In the genomic region with DNA sequence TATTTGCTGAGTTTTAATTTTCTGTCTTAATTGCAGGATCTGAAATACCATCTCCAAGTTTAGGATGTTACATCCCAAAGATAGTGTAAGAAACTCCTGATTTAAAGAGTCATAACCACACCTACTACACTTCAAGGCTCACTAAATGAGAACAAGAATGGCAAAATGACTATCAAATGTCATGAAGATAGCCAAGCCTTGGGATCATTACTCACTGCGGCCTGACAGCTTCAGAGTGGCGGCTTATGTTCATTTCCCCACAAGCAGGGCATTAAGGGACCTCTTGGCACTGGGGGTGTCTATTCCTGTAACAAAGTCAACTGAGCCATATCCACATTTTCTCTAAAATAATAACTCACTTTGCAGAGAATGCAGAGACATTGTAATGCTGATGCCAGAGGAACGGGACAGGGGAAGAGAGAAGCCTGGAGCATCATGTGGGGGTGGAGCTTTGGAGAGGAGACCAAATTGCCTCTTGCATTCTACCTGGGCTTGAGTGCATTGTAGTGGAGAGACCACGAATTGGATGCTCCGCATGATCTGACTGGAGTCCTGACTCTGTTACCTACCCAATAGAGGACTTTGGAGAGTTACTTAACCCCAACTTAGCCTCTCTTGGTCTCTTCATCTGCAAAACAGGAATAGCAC, we compare ENCODE assay signal across 1 cellular context.
TF ChIP-seq lines count a peak whose summit lies in the region.

No MANE protein-coding gene starts in this region.

TF ChIP-seq in WTC11, 78 proteins besides CTCF, POLR2A, EP300 and RAD21 (continued from another document):
- TF ChIP-seq, protein P1, sequence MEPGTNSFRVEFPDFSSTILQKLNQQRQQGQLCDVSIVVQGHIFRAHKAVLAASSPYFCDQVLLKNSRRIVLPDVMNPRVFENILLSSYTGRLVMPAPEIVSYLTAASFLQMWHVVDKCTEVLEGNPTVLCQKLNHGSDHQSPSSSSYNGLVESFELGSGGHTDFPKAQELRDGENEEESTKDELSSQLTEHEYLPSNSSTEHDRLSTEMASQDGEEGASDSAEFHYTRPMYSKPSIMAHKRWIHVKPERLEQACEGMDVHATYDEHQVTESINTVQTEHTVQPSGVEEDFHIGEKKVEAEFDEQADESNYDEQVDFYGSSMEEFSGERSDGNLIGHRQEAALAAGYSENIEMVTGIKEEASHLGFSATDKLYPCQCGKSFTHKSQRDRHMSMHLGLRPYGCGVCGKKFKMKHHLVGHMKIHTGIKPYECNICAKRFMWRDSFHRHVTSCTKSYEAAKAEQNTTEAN (CRISPR knock-in tag; IDR thresholded peaks at IDR 0.05) = no peak
- TF ChIP-seq, protein P2, sequence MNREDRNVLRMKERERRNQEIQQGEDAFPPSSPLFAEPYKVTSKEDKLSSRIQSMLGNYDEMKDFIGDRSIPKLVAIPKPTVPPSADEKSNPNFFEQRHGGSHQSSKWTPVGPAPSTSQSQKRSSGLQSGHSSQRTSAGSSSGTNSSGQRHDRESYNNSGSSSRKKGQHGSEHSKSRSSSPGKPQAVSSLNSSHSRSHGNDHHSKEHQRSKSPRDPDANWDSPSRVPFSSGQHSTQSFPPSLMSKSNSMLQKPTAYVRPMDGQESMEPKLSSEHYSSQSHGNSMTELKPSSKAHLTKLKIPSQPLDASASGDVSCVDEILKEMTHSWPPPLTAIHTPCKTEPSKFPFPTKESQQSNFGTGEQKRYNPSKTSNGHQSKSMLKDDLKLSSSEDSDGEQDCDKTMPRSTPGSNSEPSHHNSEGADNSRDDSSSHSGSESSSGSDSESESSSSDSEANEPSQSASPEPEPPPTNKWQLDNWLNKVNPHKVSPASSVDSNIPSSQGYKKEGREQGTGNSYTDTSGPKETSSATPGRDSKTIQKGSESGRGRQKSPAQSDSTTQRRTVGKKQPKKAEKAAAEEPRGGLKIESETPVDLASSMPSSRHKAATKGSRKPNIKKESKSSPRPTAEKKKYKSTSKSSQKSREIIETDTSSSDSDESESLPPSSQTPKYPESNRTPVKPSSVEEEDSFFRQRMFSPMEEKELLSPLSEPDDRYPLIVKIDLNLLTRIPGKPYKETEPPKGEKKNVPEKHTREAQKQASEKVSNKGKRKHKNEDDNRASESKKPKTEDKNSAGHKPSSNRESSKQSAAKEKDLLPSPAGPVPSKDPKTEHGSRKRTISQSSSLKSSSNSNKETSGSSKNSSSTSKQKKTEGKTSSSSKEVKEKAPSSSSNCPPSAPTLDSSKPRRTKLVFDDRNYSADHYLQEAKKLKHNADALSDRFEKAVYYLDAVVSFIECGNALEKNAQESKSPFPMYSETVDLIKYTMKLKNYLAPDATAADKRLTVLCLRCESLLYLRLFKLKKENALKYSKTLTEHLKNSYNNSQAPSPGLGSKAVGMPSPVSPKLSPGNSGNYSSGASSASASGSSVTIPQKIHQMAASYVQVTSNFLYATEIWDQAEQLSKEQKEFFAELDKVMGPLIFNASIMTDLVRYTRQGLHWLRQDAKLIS (CRISPR knock-in tag; IDR thresholded peaks at IDR 0.05; ENCODE audit: borderline replicate concordance) = 0 out of 2 replicates have a peak, but pooled peaks have one; percentile 1
